Comparison of ENCODE assay signal across 28 cellular contexts in the genomic region with DNA sequence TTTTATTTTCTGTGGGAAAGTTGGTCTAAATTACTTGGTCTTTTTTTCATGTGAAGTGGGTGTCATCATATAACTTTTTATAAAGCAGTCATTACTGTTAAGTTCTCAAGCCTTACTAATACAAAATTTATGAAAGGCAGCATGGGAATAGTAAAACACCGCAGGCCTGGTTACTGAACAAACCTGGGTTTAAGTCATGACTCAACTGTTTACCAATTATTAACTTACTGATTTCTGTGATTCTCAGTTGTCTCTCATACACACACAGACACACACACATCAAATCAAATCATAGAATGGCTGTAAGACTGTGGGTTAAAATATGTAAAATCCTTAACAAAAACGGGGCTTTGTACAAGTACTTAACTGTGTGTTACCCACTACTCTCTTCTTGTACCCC. TPM values are rescaled to one million over a fixed set of nuclear protein-coding genes. Genes with fewer than 3 reads are reported as not detected.
"Had no signal": no experiment of that assay in that cellular context is flagged by ENCODE, and none has a peak within 500 bp of the region (broad histone marks: within the 10 kb centered on the region; RNA-seq: fewer than 3 reads in every experiment).

No MANE protein-coding gene starts in this region.

- H3K27me3 ChIP-seq: breast epithelium, MG63, SJCRH30 had no signal

- ATAC-seq: activated CD4-positive, CD25-positive, alpha-beta regulatory T cell treated with anti-CD3 and anti-CD28 coated beads, Interleukin-2, amount 50 U/mL, for 24 hours; activated CD8-positive, alpha-beta T cell treated with anti-CD3 and anti-CD28 coated beads, Interleukin-2, amount 10 ng/mL, durations not matched to agents 7 days and 5 days; Panc1 had no signal

- H3K4me3 ChIP-seq: adrenal gland, breast epithelium, MG63, SJCRH30 had no signal

- H3K9me2 ChIP-seq: SK-N-SH had no signal

- H3K27ac ChIP-seq: adrenal gland, breast epithelium, RWPE1, SJCRH30 had no signal

- DNase-seq: activated CD4-positive, alpha-beta T cell treated with anti-CD3 and anti-CD28 coated beads for 4 hours; activated CD8-positive, alpha-beta memory T cell treated with anti-CD3 and anti-CD28 coated beads, Interleukin-2, amount 50 U/mL, for 48 hours; activated CD8-positive, alpha-beta T cell treated with anti-CD3 and anti-CD28 coated beads, Interleukin-2, amount 10 ng/mL, durations not matched to agents 7 days and 5 days; activated naive CD4-positive, alpha-beta T cell treated with anti-CD3 and anti-CD28 coated beads, Interleukin-2, amount 50 U/mL, for 16 hours; activated naive CD8-positive, alpha-beta T cell treated with anti-CD3 and anti-CD28 coated beads, Interleukin-2, amount 10 ng/mL, durations not matched to agents 7 days and 5 days; activated T-cell treated with anti-CD3 and anti-CD28 coated beads, Interleukin-2, amount 50 U/mL, for 1 hour; adrenal gland; aorta; caudate nucleus; MG63; NCI-H1105; NCI-H1436; NCI-H1694 treated with DMSO at 0.1 percent for 48 hours; NCI-H2029 treated with DMSO at 0.1 percent for 48 hours; NCI-H345; NCI-H510A; NCI-H526 treated with DMSO at 0.1 percent for 48 hours; NCI-H82; OCI-M1; Right ventricle myocardium superior; SJCRH30; SK-N-SH; T-helper 1 cell had no signal

- H3K4me1 ChIP-seq: adrenal gland, breast epithelium, SJCRH30 had no signal

- H3K36me3 ChIP-seq: adrenal gland, breast epithelium, MG63, SJCRH30 had no signal

- H3K4me2 ChIP-seq: SK-N-SH had no signal

- H3K9me3 ChIP-seq: adrenal gland, SJCRH30, SK-N-SH had no signal

RNA-seq across cellular contexts. Expression of a gene that starts 14.6 kb away (rescaled TPM):
- total RNA-seq: activated CD8-positive, alpha-beta T cell treated with anti-CD3 and anti-CD28 coated beads, Interleukin-2, amount 10 ng/mL, durations not matched to agents 7 days and 5 days; activated naive CD8-positive, alpha-beta T cell treated with anti-CD3 and anti-CD28 coated beads, Interleukin-2, amount 10 ng/mL, durations not matched to agents 7 days and 5 days; adrenal gland; aorta; SJCRH30; T-helper 2 cell treated with Interferon-gamma antibody and Interleukin-4, amounts not matched to agents 100 ng/mL and 5 ng/mL, for 36 hours had no signal
- polyA plus RNA-seq: SK-N-SH had no signal

RNA-seq across cellular contexts. Expression of a gene that starts 28.4 kb away (rescaled TPM):
- polyA plus RNA-seq: aorta had no signal
